ENCODE assay signal across 12 cellular contexts in the genomic region with DNA sequence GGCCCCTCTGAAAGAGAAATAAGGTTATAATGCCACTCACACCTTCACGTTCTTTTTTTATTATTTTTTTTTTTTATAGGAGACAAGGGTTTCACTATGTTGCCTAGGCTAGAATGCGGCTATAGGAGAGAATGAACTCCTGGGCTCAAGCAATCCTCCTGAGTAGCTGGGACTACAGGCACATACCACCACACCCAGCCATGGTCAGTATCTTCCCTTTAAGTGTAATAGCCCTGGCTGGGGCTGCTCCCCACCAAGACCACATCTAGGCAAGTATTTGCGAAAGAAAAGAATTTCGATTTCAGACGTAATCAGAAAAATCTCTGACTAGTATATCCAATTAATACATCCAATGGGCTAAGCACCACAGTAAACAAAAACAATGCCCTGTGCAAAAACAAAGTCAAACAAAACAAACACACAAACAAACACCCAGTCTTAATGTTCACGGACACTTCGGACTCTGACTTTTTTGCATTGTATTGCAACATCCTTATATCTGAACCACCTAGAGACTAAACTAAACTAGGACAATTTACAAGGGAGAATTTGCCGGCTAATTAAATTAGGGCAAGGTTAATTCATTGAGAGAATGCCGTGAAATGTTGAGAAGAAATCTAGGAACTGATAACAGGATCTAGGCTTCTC. TPM values are rescaled to one million over a fixed set of nuclear protein-coding genes. Genes with fewer than 3 reads are reported as not detected.
A peak's percentile ranks its signal among the peaks of the same experiment; 100 is the strongest.
DNase-seq lines count a peak whose midpoint lies in the region; ATAC-seq and TF ChIP-seq lines count a peak whose summit lies in the region.
"Had no signal": no experiment of that assay in that cellular context is flagged by ENCODE, and none has a peak within 500 bp of the region (broad histone marks: within the 10 kb centered on the region; RNA-seq: fewer than 3 reads in every experiment).

No MANE protein-coding gene starts in this region.

- no peaks in the 10 kb centered on the region for H3K9me3 ChIP-seq in CD4-positive, alpha-beta memory T cell (ENCODE audit: control insufficient read depth in 1 of 2, low read length in 2 of 2)
- H3K9me3 ChIP-seq in ascending aorta, result no peaks in the 10 kb centered on the region
- H3K9me3 ChIP-seq: colonic mucosa, suprapubic skin had no signal

- POLR2A ChIA-PET in CD4-positive, alpha-beta memory T cell (lab: Charles Lee; ENCODE audit: partially characterized antibody), result interaction anchor here (0.6 to 1.6 kb wide), 3 partner anchors 47 to 52 kb away, joined by 3 to 5 read pairs (median 3); partner anchors contain the start of gene TLK1
- POLR2A ChIA-PET in WTC11 (lab: Charles Lee), result no interaction called here

- no peak for DNase-seq in CD4-positive, alpha-beta memory T cell
- DNase-seq in WTC11 (ENCODE audit: low spot score), result no peak
- DNase-seq in left lobe of liver (ENCODE audit: low spot score), result no peak
- no peak for DNase-seq in ascending aorta (ENCODE audit: low spot score in 2 of 2)
- DNase-seq: colonic mucosa, NCI-H2029, NCI-H526 treated with DMSO at 0.1 percent for 48 hours had no signal

- peak; percentile 6 for ATAC-seq in GM21717 (IDR thresholded peaks at IDR 0.05; ENCODE audit: unreplicated experiment)
- ATAC-seq in WTC11, result peak; percentile 43
- peak; percentile 59 for ATAC-seq in left lobe of liver
- ATAC-seq in HG03442 (IDR thresholded peaks at IDR 0.05; ENCODE audit: unreplicated experiment), result no peak
- ATAC-seq in GM21786 (IDR thresholded peaks at IDR 0.05; ENCODE audit: unreplicated experiment), result no peak

- peak overlapping the region; percentile 73 to 87 (median 78) for H3K4me3 Mint-ChIP-seq in CD4-positive, alpha-beta memory T cell
- H3K4me3 Mint-ChIP-seq in WTC11, result no peak overlapping the region

- peaks cover 11 to 26% (median 15%) of the 10 kb centered on the region in 4 donors for H3K4me1 Mint-ChIP-seq in CD4-positive, alpha-beta memory T cell
- H3K4me1 Mint-ChIP-seq in WTC11, result peaks cover 52% of the 10 kb centered on the region

- H3K36me3 Mint-ChIP-seq in CD4-positive, alpha-beta memory T cell, result no peaks in the 10 kb centered on the region
- H3K36me3 Mint-ChIP-seq in WTC11, result 0 out of 2 replicates have a peak, but pooled peaks cover 3% of the 10 kb centered on the region

- H3K27me3 ChIP-seq in CD4-positive, alpha-beta memory T cell (ENCODE audit: insufficient read depth, low read length), result no peaks in the 10 kb centered on the region
- H3K27me3 ChIP-seq in ascending aorta, result no peaks in the 10 kb centered on the region
- H3K27me3 ChIP-seq: BLaER1 treated with 17β-estradiol and CSF1 and Interleukin-3, amounts not matched to agents 10 nM and 100 nM; colonic mucosa; suprapubic skin had no signal

- H3K4me3 ChIP-seq in CD4-positive, alpha-beta memory T cell (ENCODE audit: low read length in 2 of 2), result peak overlapping the region in 1 of 2 donors; percentile 46
- H3K4me3 ChIP-seq in ascending aorta, result no peak overlapping the region
- H3K4me3 ChIP-seq: BLaER1 treated with 17β-estradiol and CSF1 and Interleukin-3, amounts not matched to agents 10 nM and 100 nM; colonic mucosa; suprapubic skin had no signal

- peaks cover 17% of the 10 kb centered on the region for H3K4me1 ChIP-seq in CD4-positive, alpha-beta memory T cell (ENCODE audit: insufficient read depth, low read length)
- no peaks in the 10 kb centered on the region for H3K4me1 ChIP-seq in ascending aorta
- H3K4me1 ChIP-seq: suprapubic skin had no signal

- peak overlapping the region; percentile 36 for H3K27ac ChIP-seq in CD4-positive, alpha-beta memory T cell (ENCODE audit: low read depth, low read length)
- no peak overlapping the region for H3K27ac ChIP-seq in ascending aorta
- H3K27ac ChIP-seq: BLaER1 treated with 17β-estradiol and CSF1 and Interleukin-3, amounts not matched to agents 10 nM and 100 nM; colonic mucosa; suprapubic skin had no signal

- CTCF ChIA-PET in CD4-positive, alpha-beta memory T cell (lab: Charles Lee; ENCODE audit: partially characterized antibody), result interaction anchor here (0.6 to 1.0 kb wide), 4 partner anchors 48 to 67 kb away, joined by 3 to 4 read pairs (median 3); no protein-coding TSS in a partner anchor
- CTCF ChIA-PET in WTC11 (lab: Charles Lee), result interaction anchor here (1.8 kb wide), 1 partner anchor 206 kb away, joined by 6 read pairs; no protein-coding TSS in a partner anchor

- H3K27ac Mint-ChIP-seq in CD4-positive, alpha-beta memory T cell, result peak overlapping the region; percentile 62 to 90 (median 85)
- H3K27ac Mint-ChIP-seq in WTC11, result peak overlapping the region; percentile 83

- H3K36me3 ChIP-seq in CD4-positive, alpha-beta memory T cell (ENCODE audit: insufficient read depth, low read length), result no peaks in the 10 kb centered on the region
- no peaks in the 10 kb centered on the region for H3K36me3 ChIP-seq in ascending aorta
- H3K36me3 ChIP-seq: BLaER1 treated with 17β-estradiol and CSF1 and Interleukin-3, amounts not matched to agents 10 nM and 100 nM; colonic mucosa; suprapubic skin had no signal

- intact Hi-C loops in CD4-positive, alpha-beta memory T cell (cut with micrococcal nuclease), result loop anchor here (5.0 kb wide), 1 partner anchor 37 kb away; no protein-coding TSS in a partner anchor
- intact Hi-C loops in ascending aorta (cut with DNase I), result no loop called here

- H3K9me3 Mint-ChIP-seq in CD4-positive, alpha-beta memory T cell, result no peaks in the 10 kb centered on the region
- peaks cover 15% of the 10 kb centered on the region for H3K9me3 Mint-ChIP-seq in WTC11

- TF ChIP-seq CTCF in WTC11 (IDR thresholded peaks at IDR 0.05), result no peak
- no peak for TF ChIP-seq CTCF in ascending aorta (IDR thresholded peaks at IDR 0.05)

- H3K27me3 Mint-ChIP-seq in CD4-positive, alpha-beta memory T cell, result no peaks in the 10 kb centered on the region
- no peaks in the 10 kb centered on the region for H3K27me3 Mint-ChIP-seq in WTC11 (ENCODE audit: low read depth)

TF ChIP-seq in WTC11, 78 proteins besides CTCF, POLR2A, EP300 and RAD21:
- TF ChIP-seq TEAD4 (CRISPR knock-in tag; IDR thresholded peaks at IDR 0.05) (no peak), PREB (CRISPR knock-in tag; IDR thresholded peaks at IDR 0.05; ENCODE audit: borderline replicate concordance) (no peak), FOXP1 (CRISPR knock-in tag; IDR thresholded peaks at IDR 0.05; ENCODE audit: borderline replicate concordance) (no peak), HMGA2 (CRISPR knock-in tag; IDR thresholded peaks at IDR 0.05) (no peak), CDX4 (CRISPR knock-in tag; IDR thresholded peaks at IDR 0.05; ENCODE audit: borderline replicate concordance) (no peak), PRRX2 (CRISPR knock-in tag; IDR thresholded peaks at IDR 0.05) (no peak), ZNF423 (CRISPR knock-in tag; IDR thresholded peaks at IDR 0.05) (no peak), MLX (CRISPR knock-in tag; IDR thresholded peaks at IDR 0.05) (no peak), E2F1 (CRISPR knock-in tag; IDR thresholded peaks at IDR 0.05) (no peak)

RNA-seq across cellular contexts. Expression of gene TLK1, which starts 49.6 kb away (rescaled TPM):
- 100 to 1,000 TPM; 138 to 152 TPM for total RNA-seq in CD4-positive, alpha-beta memory T cell
- polyA plus RNA-seq in CD4-positive, alpha-beta memory T cell, result 10 to 100 TPM; 19.2 to 53.6 TPM
- total RNA-seq in WTC11 (2021) (91.1 to 99.6 TPM (median 93.9 TPM) in 3 replicates), left lobe of liver (35.7 TPM), ascending aorta (32.2 TPM)

Comparison
In these comparisons a context has a peak if more than half of its experiments do, and no peak if none do; other contexts are left out.
1. ATAC-seq: peak in GM21717 (single experiment), WTC11 (single experiment) and left lobe of liver (single experiment); none in HG03442 (single experiment) and GM21786 (single experiment).